In the genomic region with DNA sequence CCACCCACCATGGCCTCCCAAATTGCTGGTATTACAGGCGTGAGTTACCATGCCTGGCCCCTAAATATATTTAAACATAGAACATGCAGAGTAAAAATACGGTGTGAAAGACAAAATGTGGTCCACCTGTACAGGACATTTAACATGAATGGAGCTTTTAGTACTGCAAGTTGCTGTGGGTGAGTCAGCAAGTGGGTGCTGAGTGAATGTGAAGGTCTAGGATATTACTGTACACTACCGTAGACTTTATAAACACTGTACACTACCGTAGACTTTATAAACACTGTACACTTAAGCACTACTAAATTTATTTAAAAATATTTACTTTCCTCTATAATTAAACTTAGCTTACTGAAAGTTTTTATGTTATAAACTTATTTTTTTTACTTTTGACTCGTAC, we compare ENCODE assay signal across 18 cellular contexts.
DNase-seq lines count a peak whose midpoint lies in the region; ATAC-seq, FAIRE-seq and TF ChIP-seq lines count a peak whose summit lies in the region.
"Had no signal": no experiment of that assay in that cellular context is flagged by ENCODE, and none has a peak within 500 bp of the region (broad histone marks: within the 10 kb centered on the region; RNA-seq: fewer than 3 reads in every experiment).

No MANE protein-coding gene starts in this region.

- H3K27ac ChIP-seq in pancreas = no peak overlapping the region

- H3K27me3 ChIP-seq in pancreas = no peaks in the 10 kb centered on the region

- no peak for TF ChIP-seq CTCF in epithelial cell of esophagus (IDR thresholded peaks at IDR 0.05; ENCODE audit: insufficient read depth, low read depth, low read length, missing control alignments)
- TF ChIP-seq CTCF in pancreas (IDR thresholded peaks at IDR 0.05) = no peak

- no peak overlapping the region for H3K4me3 ChIP-seq in epithelial cell of esophagus (ENCODE audit: low read length)
- no peak overlapping the region for H3K4me3 ChIP-seq in pancreas

- peak; percentile 17 for FAIRE-seq in pancreas (lab: Jason Lieb, UNC)
- FAIRE-seq: GM12892 had no signal

- no peaks in the 10 kb centered on the region for H3K4me1 ChIP-seq in pancreas

- 75% methylated on average over 5 of the region's 5 CpGs for WGBS in pancreas, 2 donors

- no peak for ATAC-seq in pancreas
- no peak for ATAC-seq in HG02678 (IDR thresholded peaks at IDR 0.05; ENCODE audit: unreplicated experiment)
- ATAC-seq in activated CD4-positive, CD25-positive, alpha-beta regulatory T cell treated with anti-CD3 and anti-CD28 coated beads, Interleukin-2, amount 50 U/mL, for 24 hours = no peak

- intact Hi-C loops in pancreas (cut with DNase I) = loop anchor here in 1 of 3 donors (10.0 kb wide), 1 partner anchor 280 kb away; no protein-coding TSS in a partner anchor

- DNase-seq in H4 (ENCODE audit: low spot score) (peak; percentile 41), RKO (ENCODE audit: low spot score) (peak; percentile 8), epithelial cell of esophagus (ENCODE audit: low read depth) (peak; percentile 18), pancreas (no peak), midbrain (lab: John Stamatoyannopoulos, UW) (no peak)
- DNase-seq: 8988T; C1 segment of cervical spinal cord; Calu3; CD4-positive, alpha-beta memory T cell; COR-L47; DMS53; DMS79 treated with DMSO at 0.1 percent for 48 hours; GOT3; H7; HCEC 1CT had no signal

- no peaks in the 10 kb centered on the region for H3K9me3 ChIP-seq in pancreas

- H3K36me3 ChIP-seq in pancreas = no peaks in the 10 kb centered on the region

Comparison
In these comparisons a context has a peak if more than half of its experiments do, and no peak if none do; other contexts are left out.
1. DNase-seq: peak in H4 (single experiment), RKO (single experiment) and epithelial cell of esophagus (single experiment); none in pancreas (0 of 6) and midbrain (single experiment).